Comparison of ENCODE assay signal across 1 cellular context in genomic region chr6:39040080-39040673, GRCh38.
TF ChIP-seq lines count a peak whose summit lies in the region.

No MANE protein-coding gene starts in this region.

TF ChIP-seq in GM12878, 131 proteins besides CTCF, POLR2A, EP300 and RAD21 (continued from another document):
- TF ChIP-seq LARP7 (IDR thresholded peaks at IDR 0.05) (no peak), NR2F1 (conservative IDR thresholded peaks at IDR 0.05) (peak; percentile 84)
TF ChIP-seq in GM12878: peak in this region for 2.
